In genomic region chr21:36747114-36747814, GRCh38 we compare ENCODE assay signal across 9 cellular contexts. TPM values are rescaled to one million over a fixed set of nuclear protein-coding genes. Genes with fewer than 3 reads are reported as not detected.
DNase-seq lines count a peak whose midpoint lies in the region; ATAC-seq and FAIRE-seq lines count a peak whose summit lies in the region.
"Had no signal": no experiment of that assay in that cellular context is flagged by ENCODE, and none has a peak within 500 bp of the region (broad histone marks: within the 10 kb centered on the region; RNA-seq: fewer than 3 reads in every experiment).

No MANE protein-coding gene starts in this region.

- H3K36me3 Mint-ChIP-seq in activated T-helper 2 cell treated with anti-CD3 and anti-CD28 coated beads, Interferon-gamma antibody, Interleukin-2, Interleukin-4, amounts not matched to agents 10 μg/mL and 5 μg/mL and 100 μg/mL, durations not matched to agents 14 hours and 24 hours and 36 hours (ENCODE audit: low read depth): no peaks in the 10 kb centered on the region

- DNase-seq in NCI-H1092 treated with DMSO at 0.1 percent for 48 hours (lab: John Stamatoyannopoulos, UW) (peak; percentile 17), NCI-H1092 (lab: John Stamatoyannopoulos, UW) (no peak), iPS DF 6.9 (ENCODE audit: low read depth, low spot score) (no peak), small intestine (peak; percentile 24), NCI-H446 treated with DMSO at 0.1 percent for 48 hours (lab: John Stamatoyannopoulos, UW) (no peak)
- DNase-seq in activated T-helper 2 cell treated with anti-CD3 and anti-CD28 coated beads, Interferon-gamma antibody, Interleukin-2, Interleukin-4, amounts not matched to agents 10 μg/mL and 5 μg/mL and 100 μg/mL, durations not matched to agents 14 hours and 24 hours and 36 hours (ENCODE audit: low spot score): no peak
- no peak for DNase-seq in stimulated activated CD4-positive, alpha-beta T cell treated with anti-CD3 and anti-CD28 coated beads, Interleukin-15, amount 100 ng/mL, for 24 hours

- no peaks in the 10 kb centered on the region for H3K9me3 Mint-ChIP-seq in activated T-helper 2 cell treated with anti-CD3 and anti-CD28 coated beads, Interferon-gamma antibody, Interleukin-2, Interleukin-4, amounts not matched to agents 10 μg/mL and 5 μg/mL and 100 μg/mL, durations not matched to agents 14 hours and 24 hours and 36 hours

- H3K4me1 ChIP-seq in iPS DF 6.9 (ENCODE audit: control insufficient read depth, insufficient read depth, low read length): peaks cover 8% of the 10 kb centered on the region
- H3K4me1 ChIP-seq in small intestine (ENCODE audit: control insufficient read depth in 2 of 2, insufficient read depth in 1 of 2, low read depth in 1 of 2, low read length in 1 of 2): peaks cover 0 to 2% of the 10 kb centered on the region in 2 donors

- H3K36me3 ChIP-seq in iPS DF 6.9 (ENCODE audit: control insufficient read depth, insufficient read depth, low read length): no peaks in the 10 kb centered on the region
- no peaks in the 10 kb centered on the region for H3K36me3 ChIP-seq in small intestine (ENCODE audit: control insufficient read depth in 2 of 2, insufficient read depth in 2 of 2, low read length in 2 of 2)

- no peak overlapping the region for H3K27ac Mint-ChIP-seq in activated T-helper 2 cell treated with anti-CD3 and anti-CD28 coated beads, Interferon-gamma antibody, Interleukin-2, Interleukin-4, amounts not matched to agents 10 μg/mL and 5 μg/mL and 100 μg/mL, durations not matched to agents 14 hours and 24 hours and 36 hours

- H3K4me1 Mint-ChIP-seq in activated T-helper 2 cell treated with anti-CD3 and anti-CD28 coated beads, Interferon-gamma antibody, Interleukin-2, Interleukin-4, amounts not matched to agents 10 μg/mL and 5 μg/mL and 100 μg/mL, durations not matched to agents 14 hours and 24 hours and 36 hours (ENCODE audit: low read depth): peaks cover 3% of the 10 kb centered on the region

- H3K27me3 ChIP-seq in iPS DF 6.9 (ENCODE audit: control insufficient read depth, insufficient read depth, low read length) (peaks cover 2% of the 10 kb centered on the region; the same call in 1 of the 2 replicates), small intestine (ENCODE audit: control insufficient read depth in 2 of 2, insufficient read depth in 2 of 2, low read length in 2 of 2) (peaks cover 3 to 4% of the 10 kb centered on the region in 2 donors)

- H3K9me3 ChIP-seq in iPS DF 6.9 (ENCODE audit: control insufficient read depth, insufficient read depth, low read length) (no peaks in the 10 kb centered on the region), small intestine (ENCODE audit: control insufficient read depth, low read depth) (no peaks in the 10 kb centered on the region)

- H3K4me3 ChIP-seq in iPS DF 6.9 (ENCODE audit: low read length) (peak overlapping the region; percentile 68), small intestine (ENCODE audit: low read depth in 1 of 2, low read length in 2 of 2) (peak overlapping the region; percentile 2 to 59)

- no peak for ATAC-seq in HG03439 (IDR thresholded peaks at IDR 0.05; ENCODE audit: unreplicated experiment)

- H3K4me3 Mint-ChIP-seq in activated T-helper 2 cell treated with anti-CD3 and anti-CD28 coated beads, Interferon-gamma antibody, Interleukin-2, Interleukin-4, amounts not matched to agents 10 μg/mL and 5 μg/mL and 100 μg/mL, durations not matched to agents 14 hours and 24 hours and 36 hours (ENCODE audit: low read depth): peak overlapping the region; percentile 56

- H3K27ac ChIP-seq in iPS DF 6.9 (ENCODE audit: low read length): no peak overlapping the region
- H3K27ac ChIP-seq in small intestine (ENCODE audit: low read depth in 1 of 2, low read length in 1 of 2): no peak overlapping the region

- H3K27me3 Mint-ChIP-seq in activated T-helper 2 cell treated with anti-CD3 and anti-CD28 coated beads, Interferon-gamma antibody, Interleukin-2, Interleukin-4, amounts not matched to agents 10 μg/mL and 5 μg/mL and 100 μg/mL, durations not matched to agents 14 hours and 24 hours and 36 hours (ENCODE audit: low read depth): peaks cover 54% of the 10 kb centered on the region

- FAIRE-seq in small intestine (lab: Jason Lieb, UNC): no peak
- FAIRE-seq: A204.1 had no signal

- intact Hi-C loops in activated T-helper 2 cell treated with anti-CD3 and anti-CD28 coated beads, Interferon-gamma antibody, Interleukin-2, Interleukin-4, amounts not matched to agents 10 μg/mL and 5 μg/mL and 100 μg/mL, durations not matched to agents 14 hours and 24 hours and 36 hours (cut with micrococcal nuclease): no loop called here

- WGBS in iPS DF 6.9 (ENCODE audit: insufficient coverage, insufficient read length): no CpG with 5 or more reads among the region's 61 CpGs
- 1 to 7% (median 6%) methylated on average over 35 to 61 of the region's 61 CpGs for WGBS in small intestine, 3 donors

RNA-seq across cellular contexts. Expression of gene SIM2, which starts 48.3 kb away (rescaled TPM):
- total RNA-seq in activated T-helper 2 cell treated with anti-CD3 and anti-CD28 coated beads, Interferon-gamma antibody, Interleukin-2, Interleukin-4, amounts not matched to agents 10 μg/mL and 5 μg/mL and 100 μg/mL, durations not matched to agents 14 hours and 24 hours and 36 hours: 0.18 and 0.21 TPM in 2 replicates
- polyA plus RNA-seq in small intestine: under 1 TPM in 1 of 3 donors, not detected in 2; 0.04 TPM

Comparison
In these comparisons a context has a peak if more than half of its experiments do, and no peak if none do; other contexts are left out.
1. DNase-seq: peak in NCI-H1092 treated with DMSO at 0.1 percent for 48 hours (single experiment) and small intestine (single experiment); none in NCI-H1092 (single experiment), activated T-helper 2 cell treated with anti-CD3 and anti-CD28 coated beads, Interferon-gamma antibody, Interleukin-2, Interleukin-4, amounts not matched to agents 10 μg/mL and 5 μg/mL and 100 μg/mL, durations not matched to agents 14 hours and 24 hours and 36 hours (single experiment), iPS DF 6.9 (single experiment), stimulated activated CD4-positive, alpha-beta T cell treated with anti-CD3 and anti-CD28 coated beads, Interleukin-15, amount 100 ng/mL, for 24 hours (single experiment) and NCI-H446 treated with DMSO at 0.1 percent for 48 hours (single experiment).